In genomic region chr11:44934735-44935250, GRCh38 we compare ENCODE assay signal across 21 cellular contexts. TPM values are rescaled to one million over a fixed set of nuclear protein-coding genes. Genes with fewer than 3 reads are reported as not detected.
A peak's percentile ranks its signal among the peaks of the same experiment; 100 is the strongest.
DNase-seq lines count a peak whose midpoint lies in the region; ATAC-seq, FAIRE-seq and TF ChIP-seq lines count a peak whose summit lies in the region.
"Had no signal": no experiment of that assay in that cellular context is flagged by ENCODE, and none has a peak within 500 bp of the region (broad histone marks: within the 10 kb centered on the region; RNA-seq: fewer than 3 reads in every experiment).

No MANE protein-coding gene starts in this region.

- H3K4me1 ChIP-seq in HepG2 (ENCODE audit: insufficient read depth, low read length) (no peaks in the 10 kb centered on the region), right lobe of liver (no peaks in the 10 kb centered on the region), mesenchymal stem cell (ENCODE audit: control insufficient read depth, insufficient read depth, low read depth, low read length) (peaks cover 5% of the 10 kb centered on the region)
- H3K4me1 ChIP-seq: HAP-1 had no signal

- no peak overlapping the region for H3K14ac ChIP-seq in mesenchymal stem cell (ENCODE audit: low read length in 2 of 2)

- H3K36me3 ChIP-seq in HepG2 (replicated peaks in 1 of 2; ENCODE audit: control insufficient read depth in 1 of 2, insufficient read depth in 2 of 2, low read length in 2 of 2) (no peaks in the 10 kb centered on the region), right lobe of liver (no peaks in the 10 kb centered on the region), mesenchymal stem cell (ENCODE audit: control insufficient read depth in 1 of 2, insufficient read depth in 2 of 2, low read depth in 1 of 2, low read length in 2 of 2) (peaks cover 32 to 52% of the 10 kb centered on the region in 2 experiments)
- H3K36me3 ChIP-seq: HAP-1 had no signal

- H3K9me3 ChIP-seq in HepG2 (ENCODE audit: low read length) (no peaks in the 10 kb centered on the region), right lobe of liver (no peaks in the 10 kb centered on the region), mesenchymal stem cell (ENCODE audit: control insufficient read depth, low read length) (no peaks in the 10 kb centered on the region)
- H3K9me3 ChIP-seq: BLaER1 treated with 17β-estradiol and CSF1 and Interleukin-3, amounts not matched to agents 10 nM and 100 nM; HAP-1 had no signal

- no peak overlapping the region for H3K9ac ChIP-seq in HepG2 (ENCODE audit: insufficient read depth, low read depth, low read length)
- no peak overlapping the region for H3K9ac ChIP-seq in mesenchymal stem cell (ENCODE audit: low read length)

- no peak overlapping the region for H2AFZ ChIP-seq in HepG2 (ENCODE audit: low read length)
- no peak overlapping the region for H2AFZ ChIP-seq in mesenchymal stem cell (ENCODE audit: low read depth, low read length)

- no peak for FAIRE-seq in HepG2 (lab: Jason Lieb, UNC)
- FAIRE-seq: D721Med, GM12878, GM19239, H54 had no signal

- H3K27me3 ChIP-seq in HepG2 (ENCODE audit: control insufficient read depth in 1 of 2, insufficient read depth in 2 of 2, low read length in 2 of 2), result peaks cover 11 to 30% of the 10 kb centered on the region in 2 experiments; a peak in 4 of 5 replicates
- no peaks in the 10 kb centered on the region for H3K27me3 ChIP-seq in right lobe of liver
- H3K27me3 ChIP-seq in mesenchymal stem cell (ENCODE audit: control insufficient read depth in 1 of 2, insufficient read depth in 1 of 2, low read length in 2 of 2), result peaks cover 0 to 25% of the 10 kb centered on the region in 2 experiments
- H3K27me3 ChIP-seq: BLaER1 treated with 17β-estradiol and CSF1 and Interleukin-3, amounts not matched to agents 10 nM and 100 nM had no signal

- no peak overlapping the region for H2AK5ac ChIP-seq in mesenchymal stem cell (ENCODE audit: low read length, severe bottlenecking)

- no peak overlapping the region for H2BK120ac ChIP-seq in mesenchymal stem cell (ENCODE audit: low read depth, low read length)

- no peak overlapping the region for H3K18ac ChIP-seq in mesenchymal stem cell (ENCODE audit: low read depth in 1 of 2, low read length in 2 of 2)

- H4K20me1 ChIP-seq in HepG2 (ENCODE audit: insufficient read depth, low read length), result no peaks in the 10 kb centered on the region

- no peak overlapping the region for H2BK15ac ChIP-seq in mesenchymal stem cell (ENCODE audit: low read depth, poor library complexity, severe bottlenecking)

- intact Hi-C loops in HepG2 (cut with micrococcal nuclease; ENCODE audit: unreplicated experiment) (no loop called here), right lobe of liver (cut with DNase I) (loop anchor here (2.0 to 10.0 kb wide), 5 partner anchors 172 to 400 kb away; partner anchors contain the start of gene SYT13 (in 1 of the 2))

- no peak overlapping the region for H3K4me3 ChIP-seq in HepG2 (replicated peaks in 1 of 3; ENCODE audit: insufficient read depth in 1 of 3, low read depth in 2 of 3, low read length in 3 of 3)
- no peak overlapping the region for H3K4me3 ChIP-seq in right lobe of liver
- H3K4me3 ChIP-seq in mesenchymal stem cell (ENCODE audit: insufficient read depth in 1 of 2, low read depth in 1 of 2, low read length in 2 of 2), result no peak overlapping the region
- H3K4me3 ChIP-seq: BLaER1 treated with 17β-estradiol and CSF1 and Interleukin-3, amounts not matched to agents 10 nM and 100 nM; GM12878; HAP-1 had no signal

- H3K4me2 ChIP-seq in HepG2 (ENCODE audit: low read depth, low read length), result no peak overlapping the region
- H3K4me2 ChIP-seq in mesenchymal stem cell (ENCODE audit: low read length, poor library complexity, severe bottlenecking), result no peak overlapping the region
- H3K4me2 ChIP-seq: BLaER1 treated with 17β-estradiol and CSF1 and Interleukin-3, amounts not matched to agents 10 nM and 100 nM had no signal

- no peaks in the 10 kb centered on the region for H3K79me2 ChIP-seq in HepG2 (ENCODE audit: insufficient read depth, low read length)

- in situ Hi-C loops in HepG2 (cut with HindIII; ENCODE audit: extremely low pct_ligation_motif_present, low pct_unique_long_range_greater_than_20kb), result loop anchor here (5.0 to 10.0 kb wide), 2 partner anchors 173 to 400 kb away; no protein-coding TSS in a partner anchor

- H4K91ac ChIP-seq in mesenchymal stem cell (ENCODE audit: low read length), result no peak overlapping the region

- H3K4ac ChIP-seq in mesenchymal stem cell (ENCODE audit: low read depth in 1 of 2, low read length in 2 of 2), result no peak overlapping the region

- no peak overlapping the region for H3K23ac ChIP-seq in mesenchymal stem cell (ENCODE audit: low read length in 2 of 2)

- no peak overlapping the region for H2BK12ac ChIP-seq in mesenchymal stem cell (ENCODE audit: low read length in 2 of 2)

- no TSS peak for BruUV-seq in HepG2 (replicated peaks; lab: Mats Ljungman, UMichigan)

- TF ChIP-seq POLR2A in HepG2 (IDR thresholded peaks at IDR 0.05; ENCODE audit: insufficient read depth in 1 of 2, low read depth in 2 of 2, low read length in 2 of 2) (no peak), right lobe of liver (IDR thresholded peaks at IDR 0.05) (no peak)

- no CpG with 5 or more reads among the region's 13 CpGs for WGBS in HepG2 (ENCODE audit: low lambda C conversion rate)
- 87% methylated on average over 5 of the region's 13 CpGs for WGBS in right lobe of liver (ENCODE audit: insufficient coverage, low coverage, low lambda C conversion rate, missing lambda C conversion rate)
- WGBS in mesenchymal stem cell, result over 99% methylated on average over 13 of the region's 13 CpGs

- H2BK5ac ChIP-seq in mesenchymal stem cell (ENCODE audit: low read depth, low read length, poor library complexity, severe bottlenecking), result no peak overlapping the region

- peak overlapping the region; percentile 33 for H4K8ac ChIP-seq in mesenchymal stem cell (ENCODE audit: low read length)

- TF ChIP-seq EP300 in HepG2 (IDR thresholded peaks at IDR 0.05; ENCODE audit: low read depth in 2 of 2, low read length in 2 of 2), result no peak
- no peak for TF ChIP-seq EP300 in HepG2 (CRISPR knock-in tag; IDR thresholded peaks at IDR 0.05; ENCODE audit: borderline replicate concordance)

- no peaks in the 10 kb centered on the region for H3K79me1 ChIP-seq in mesenchymal stem cell (replicated peaks; ENCODE audit: low read length, poor library complexity, severe bottlenecking)

- TF ChIP-seq CTCF in HepG2 (CRISPR knock-in tag; IDR thresholded peaks at IDR 0.05) (no peak), right lobe of liver (IDR thresholded peaks at IDR 0.05) (no peak), RWPE1 (conservative IDR thresholded peaks at IDR 0.05; ENCODE audit: low read depth) (no peak)

- POLR2A ChIA-PET in HepG2 (lab: Yijun Ruan, JAX) (no interaction called here), RWPE1 (lab: Yijun Ruan, JAX; ENCODE audit: low non-redundant PET) (no interaction called here)

- DNase-seq in HepG2 (ENCODE audit: low spot score), result no peak
- DNase-seq in right lobe of liver, result no peak
- no peak for DNase-seq in RWPE1 (ENCODE audit: low spot score)
- no peak for DNase-seq in mesenchymal stem cell
- DNase-seq in NCI-H1930 (lab: John Stamatoyannopoulos, UW), result no peak
- no peak for DNase-seq in medulla oblongata (ENCODE audit: extremely low spot score)
- DNase-seq: CD4-positive, alpha-beta T cell; CD8-positive, alpha-beta memory T cell; DMS 273 treated with DMSO at 0.1 percent for 48 hours; DMS79; EL; GDM1; GOT3; HFFc6 had no signal

- TF ChIP-seq RAD21 in HepG2 (CRISPR knock-in tag; IDR thresholded peaks at IDR 0.05), result no peak

- ATAC-seq in HepG2, result no peak
- no peak for ATAC-seq in right lobe of liver
- no peak for ATAC-seq in GM21423 (IDR thresholded peaks at IDR 0.05; ENCODE audit: unreplicated experiment)
- ATAC-seq: GM12878 had no signal

- CTCF ChIA-PET in HepG2 (lab: Yijun Ruan, JAX; ENCODE audit: low intra/inter-chr PET ratio, low total read pairs), result no interaction called here
- CTCF ChIA-PET in RWPE1 (lab: Yijun Ruan, JAX), result interaction anchor here (0.6 to 14.8 kb wide), 2 partner anchors 168 to 405 kb away, joined by 5 to 407 read pairs; no protein-coding TSS in a partner anchor

- H3K27ac ChIP-seq in HepG2 (ENCODE audit: extremely low read length, insufficient read depth, low read length) (no peak overlapping the region), right lobe of liver (no peak overlapping the region), RWPE1 (peak overlapping the region; percentile 70), mesenchymal stem cell (ENCODE audit: low read length, poor library complexity, severe bottlenecking) (no peak overlapping the region)

RNA-seq across cellular contexts. Expression of gene TP53I11, which starts 15.9 kb away (rescaled TPM):
- total RNA-seq in HepG2 (2016; rRNA removed; fragmentation: Illumina TruSeq; extraction: Trizol) (not detected in 2 replicates), right lobe of liver (10 to 100 TPM in 4 of 6 experiments, 1 to 10 TPM in 2; 5.7 to 22.1 (median 12.2) TPM)
- total RNA-seq in HepG2 (2016; cell fraction: cytosol; rRNA removed; fragmentation: Illumina TruSeq; extraction: Trizol; ENCODE audit: low read depth), result not detected in 2 replicates
- not detected in 2 replicates for total RNA-seq in HepG2 (2016; cell fraction: insoluble cytoplasmic fraction; rRNA removed; fragmentation: Illumina TruSeq; extraction: Trizol)
- not detected in 2 replicates for total RNA-seq in HepG2 (2016; cell fraction: membrane; rRNA removed; fragmentation: Illumina TruSeq; extraction: Trizol)
- not detected in 2 replicates for total RNA-seq in HepG2 (2016; cell fraction: nucleus; rRNA removed; fragmentation: Illumina TruSeq; extraction: Trizol)
- not detected in 2 replicates for polyA plus RNA-seq in HepG2 (2011; rRNA removed)
- polyA plus RNA-seq in HepG2 (2011; cell fraction: cytosol; rRNA removed), result not detected in 2 replicates
- polyA plus RNA-seq in HepG2 (2011; cell fraction: nucleus; rRNA removed), result not detected in 2 replicates
- not detected in 2 replicates for polyA plus RNA-seq in HepG2 (2012)
- not detected in 2 replicates for polyA plus RNA-seq in HepG2 (2016; cell fraction: cytosol; fragmentation: Illumina TruSeq; extraction: Trizol; ENCODE audit: low read depth)
- polyA plus RNA-seq in HepG2 (2016; cell fraction: insoluble cytoplasmic fraction; fragmentation: Illumina TruSeq; extraction: Trizol; ENCODE audit: low read depth), result not detected in 2 replicates
- not detected in 2 replicates for polyA plus RNA-seq in HepG2 (2016; cell fraction: membrane; fragmentation: Illumina TruSeq; extraction: Trizol; ENCODE audit: low read depth)
- polyA plus RNA-seq in HepG2 (2016; cell fraction: nucleus; fragmentation: Illumina TruSeq; extraction: Trizol; ENCODE audit: insufficient read depth, low read depth), result not detected in 2 replicates
- 1.0 TPM in 1 of 2 replicates, not detected in the other for polyA minus RNA-seq in HepG2 (2011; rRNA and poly(A)+ RNA removed; ENCODE audit: low replicate concordance)
- not detected in 2 replicates for polyA minus RNA-seq in HepG2 (2011; cell fraction: cytosol; rRNA and poly(A)+ RNA removed)
- not detected in 2 replicates for polyA minus RNA-seq in HepG2 (2011; cell fraction: nucleus; rRNA and poly(A)+ RNA removed)
- polyA plus RNA-seq in mesenchymal stem cell (2013, experiment 1 of 2), result 235 TPM
- polyA plus RNA-seq in mesenchymal stem cell (2013, experiment 2 of 2), result 235 TPM

Comparison
In these comparisons a context has a peak if more than half of its experiments do, and no peak if none do; other contexts are left out.
1. RNA of gene TP53I11, which starts 15.9 kb away (total RNA-seq): 5.7 to 22.1 TPM in right lobe of liver; not detected in HepG2; every median in the first group is over 4 times any median in the second.